Comparison of ENCODE assay signal across 23 cellular contexts in the genomic region with DNA sequence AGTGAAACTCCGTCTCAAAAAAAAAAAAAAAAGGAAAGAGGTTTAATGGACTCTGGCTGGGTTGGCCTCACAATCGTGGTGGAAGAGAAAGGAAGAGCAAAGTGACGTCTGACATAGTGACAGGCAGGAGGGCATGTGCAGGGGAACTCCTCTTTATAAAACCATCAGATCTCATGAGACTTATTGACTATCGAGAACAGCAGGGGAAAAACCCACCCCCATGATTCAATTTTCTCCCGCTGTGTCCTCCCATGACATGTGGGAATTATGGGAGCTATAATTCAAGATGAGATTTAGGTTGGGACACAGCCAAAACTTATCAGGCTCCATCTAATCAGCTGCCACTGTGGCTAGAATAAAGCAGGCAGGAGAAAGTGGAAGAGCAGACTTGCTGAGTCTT.
DNase-seq lines count a peak whose midpoint lies in the region; ATAC-seq, FAIRE-seq and TF ChIP-seq lines count a peak whose summit lies in the region.
"Had no signal": no experiment of that assay in that cellular context is flagged by ENCODE, and none has a peak within 500 bp of the region (broad histone marks: within the 10 kb centered on the region; RNA-seq: fewer than 3 reads in every experiment).

No MANE protein-coding gene starts in this region.

- H3K27me3 ChIP-seq in K562 (ENCODE audit: control insufficient read depth in 2 of 2, insufficient read depth in 2 of 2, low read length in 2 of 2) (no peaks in the 10 kb centered on the region), mesenchymal stem cell (ENCODE audit: control insufficient read depth in 1 of 2, insufficient read depth in 1 of 2, low read length in 2 of 2) (no peaks in the 10 kb centered on the region), ascending aorta (no peaks in the 10 kb centered on the region)

- H2BK120ac ChIP-seq in mesenchymal stem cell (ENCODE audit: low read depth, low read length), result no peak overlapping the region

- no peaks in the 10 kb centered on the region for H3K27me3 Mint-ChIP-seq in activated CD4-positive, alpha-beta T cell treated with anti-CD3 and anti-CD28 coated beads, Interleukin-2, amount 10 ng/mL, durations not matched to agents 7 days and 5 days
- H3K27me3 Mint-ChIP-seq: CD8-positive, alpha-beta memory T cell had no signal

- no peak overlapping the region for H3K18ac ChIP-seq in mesenchymal stem cell (ENCODE audit: low read depth in 1 of 2, low read length in 2 of 2)

- H4K91ac ChIP-seq in mesenchymal stem cell (ENCODE audit: low read length), result no peak overlapping the region

- H3K23ac ChIP-seq in mesenchymal stem cell (ENCODE audit: low read length in 2 of 2), result no peak overlapping the region

- no peak overlapping the region for H2BK5ac ChIP-seq in mesenchymal stem cell (ENCODE audit: low read depth, low read length, poor library complexity, severe bottlenecking)

- BruUV-seq in K562 (replicated peaks; lab: Mats Ljungman, UMichigan), result no TSS peak

- TF ChIP-seq EP300 in K562 (IDR thresholded peaks at IDR 0.05; ENCODE audit: low read length), result no peak

- no peak overlapping the region for H3K14ac ChIP-seq in mesenchymal stem cell (ENCODE audit: low read length in 2 of 2)

- no peaks in the 10 kb centered on the region for H3K4me1 ChIP-seq in K562 (replicated peaks in 1 of 2; ENCODE audit: control insufficient read depth in 2 of 2, insufficient read depth in 2 of 2, low read length in 2 of 2)
- no peaks in the 10 kb centered on the region for H3K4me1 ChIP-seq in mesenchymal stem cell (ENCODE audit: control insufficient read depth, insufficient read depth, low read depth, low read length)
- no peaks in the 10 kb centered on the region for H3K4me1 ChIP-seq in ascending aorta
- H3K4me1 ChIP-seq: A549 had no signal

- no peak overlapping the region for H4K8ac ChIP-seq in mesenchymal stem cell (ENCODE audit: low read length)

- H3K36me3 ChIP-seq in K562 (ENCODE audit: control insufficient read depth, insufficient read depth, low read length), result no peaks in the 10 kb centered on the region
- H3K36me3 ChIP-seq in mesenchymal stem cell (ENCODE audit: control insufficient read depth in 1 of 2, insufficient read depth in 2 of 2, low read depth in 1 of 2, low read length in 2 of 2), result no peaks in the 10 kb centered on the region
- H3K36me3 ChIP-seq in ascending aorta, result no peaks in the 10 kb centered on the region
- H3K36me3 ChIP-seq: HAP-1 had no signal

- POLR2A ChIA-PET in activated CD4-positive, alpha-beta T cell treated with anti-CD3 and anti-CD28 coated beads, Interleukin-2, amount 10 ng/mL, durations not matched to agents 7 days and 5 days (lab: Charles Lee), result no interaction called here
- POLR2A ChIA-PET in HEK293T (lab: Yijun Ruan, JAX) (no interaction called here), K562 (lab: Yijun Ruan, JAX) (no interaction called here)

- no peak for TF ChIP-seq POLR2A in K562 (conservative IDR thresholded peaks at IDR 0.05)

- no peak for ATAC-seq in K562
- ATAC-seq: A549 had no signal

- no peak overlapping the region for H2AK5ac ChIP-seq in mesenchymal stem cell (ENCODE audit: low read length, severe bottlenecking)

- H3K4ac ChIP-seq in mesenchymal stem cell (ENCODE audit: low read depth in 1 of 2, low read length in 2 of 2), result no peak overlapping the region

- H2BK12ac ChIP-seq in mesenchymal stem cell (ENCODE audit: low read length in 2 of 2), result no peak overlapping the region

- H3K9me3 Mint-ChIP-seq in activated CD4-positive, alpha-beta T cell treated with anti-CD3 and anti-CD28 coated beads, Interleukin-2, amount 10 ng/mL, durations not matched to agents 7 days and 5 days, result no peaks in the 10 kb centered on the region
- H3K9me3 Mint-ChIP-seq: CD14-positive monocyte had no signal

- H3K4me3 ChIP-seq in K562 (no peak overlapping the region), mesenchymal stem cell (ENCODE audit: insufficient read depth in 1 of 2, low read depth in 1 of 2, low read length in 2 of 2) (no peak overlapping the region), ascending aorta (no peak overlapping the region)
- H3K4me3 ChIP-seq: A549, HAP-1 had no signal

- no peaks in the 10 kb centered on the region for H3K79me1 ChIP-seq in mesenchymal stem cell (replicated peaks; ENCODE audit: low read length, poor library complexity, severe bottlenecking)

- H3K4me2 ChIP-seq in K562 (ENCODE audit: insufficient read depth, low read length), result no peak overlapping the region
- H3K4me2 ChIP-seq in mesenchymal stem cell (ENCODE audit: low read length, poor library complexity, severe bottlenecking), result no peak overlapping the region
- H3K4me2 ChIP-seq: A549, KMS-11 had no signal

- in situ Hi-C loops in K562 (cut with MboI), result loop anchor here (10.0 kb wide), 2 partner anchors 338 to 578 kb away; no protein-coding TSS in a partner anchor

- H3K9me3 ChIP-seq in K562 (replicated peaks; ENCODE audit: control insufficient read depth, insufficient read depth, low read depth, low read length), result no peaks in the 10 kb centered on the region
- no peaks in the 10 kb centered on the region for H3K9me3 ChIP-seq in mesenchymal stem cell (ENCODE audit: control insufficient read depth, low read length)
- no peaks in the 10 kb centered on the region for H3K9me3 ChIP-seq in ascending aorta
- H3K9me3 ChIP-seq: A549, HAP-1 had no signal

- no peaks in the 10 kb centered on the region for H3K9me1 ChIP-seq in K562 (ENCODE audit: control insufficient read depth, insufficient read depth, low read length)

- H3K27ac ChIP-seq in K562 (ENCODE audit: extremely low read depth, low read depth, low read length) (no peak overlapping the region), mesenchymal stem cell (ENCODE audit: low read length, poor library complexity, severe bottlenecking) (no peak overlapping the region), ascending aorta (no peak overlapping the region)
- H3K27ac ChIP-seq: A549, KMS-11 had no signal

- DNase-seq in activated CD4-positive, alpha-beta T cell treated with anti-CD3 and anti-CD28 coated beads, Interleukin-2, amount 10 ng/mL, durations not matched to agents 7 days and 5 days, result no peak
- no peak for DNase-seq in activated CD4-positive, alpha-beta T cell treated with anti-CD3 and anti-CD28 coated beads for 48 hours
- DNase-seq in HEK293T (ENCODE audit: extremely low spot score) (no peak), K562 (ENCODE audit: extremely low read depth in 1 of 4, low spot score in 3 of 4) (no peak), mesenchymal stem cell (no peak), ascending aorta (ENCODE audit: low spot score in 2 of 2) (no peak)
- no peak for DNase-seq in stimulated activated CD4-positive, alpha-beta T cell treated with anti-CD3 and anti-CD28 coated beads, Interleukin-15, amount 100 ng/mL, for 24 hours
- DNase-seq: CD8-positive, alpha-beta memory T cell; DMS153; DND-41; GOT3; NCI-H1048; NCI-H1417; NCI-H1694; NCI-H2029 treated with DMSO at 0.1 percent for 48 hours; NCI-H446 treated with DMSO at 0.1 percent for 48 hours; NCI-H526; SIG-M5 had no signal

- no peak overlapping the region for H3K4me3 Mint-ChIP-seq in activated CD4-positive, alpha-beta T cell treated with anti-CD3 and anti-CD28 coated beads, Interleukin-2, amount 10 ng/mL, durations not matched to agents 7 days and 5 days
- H3K4me3 Mint-ChIP-seq: CD14-positive monocyte; CD8-positive, alpha-beta memory T cell had no signal

- H3K9ac ChIP-seq in K562 (ENCODE audit: insufficient read depth in 1 of 2, low read depth in 2 of 2, low read length in 2 of 2) (no peak overlapping the region), mesenchymal stem cell (ENCODE audit: low read length) (no peak overlapping the region)
- H3K9ac ChIP-seq: KMS-11 had no signal

- peak overlapping the region; percentile 57 for H3K27ac Mint-ChIP-seq in activated CD4-positive, alpha-beta T cell treated with anti-CD3 and anti-CD28 coated beads, Interleukin-2, amount 10 ng/mL, durations not matched to agents 7 days and 5 days
- H3K27ac Mint-ChIP-seq: CD14-positive monocyte; CD8-positive, alpha-beta memory T cell had no signal

- H3K36me3 Mint-ChIP-seq in activated CD4-positive, alpha-beta T cell treated with anti-CD3 and anti-CD28 coated beads, Interleukin-2, amount 10 ng/mL, durations not matched to agents 7 days and 5 days (ENCODE audit: low read depth), result no peaks in the 10 kb centered on the region
- H3K36me3 Mint-ChIP-seq: CD14-positive monocyte; CD8-positive, alpha-beta memory T cell had no signal

- H4K20me1 ChIP-seq in K562 (replicated peaks; ENCODE audit: control insufficient read depth, insufficient read depth, low read length), result no peaks in the 10 kb centered on the region

- TF ChIP-seq RAD21 in K562 (CRISPR knock-in tag; conservative IDR thresholded peaks at IDR 0.05 in 1 of 2, IDR thresholded peaks at IDR 0.05 in 1 of 2), result no peak

- CTCF ChIA-PET in activated CD4-positive, alpha-beta T cell treated with anti-CD3 and anti-CD28 coated beads, Interleukin-2, amount 10 ng/mL, durations not matched to agents 7 days and 5 days (lab: Charles Lee), result no interaction called here
- CTCF ChIA-PET in HEK293T (lab: Yijun Ruan, JAX) (no interaction called here), K562 (lab: Yijun Ruan, JAX; ENCODE audit: low intra/inter-chr PET ratio) (no interaction called here)

- no peak overlapping the region for H2BK15ac ChIP-seq in mesenchymal stem cell (ENCODE audit: low read depth, poor library complexity, severe bottlenecking)

- no peak overlapping the region for H2AFZ ChIP-seq in K562 (ENCODE audit: low read depth, low read length)
- H2AFZ ChIP-seq in mesenchymal stem cell (ENCODE audit: low read depth, low read length), result no peak overlapping the region

- WGBS in K562 (ENCODE audit: insufficient coverage, low coverage, missing lambda C conversion rate), result 18% methylated on average over 3 of the region's 5 CpGs
- WGBS in mesenchymal stem cell, result 93% methylated on average over 2 of the region's 5 CpGs

- no peaks in the 10 kb centered on the region for H3K4me1 Mint-ChIP-seq in activated CD4-positive, alpha-beta T cell treated with anti-CD3 and anti-CD28 coated beads, Interleukin-2, amount 10 ng/mL, durations not matched to agents 7 days and 5 days
- H3K4me1 Mint-ChIP-seq: CD14-positive monocyte; CD8-positive, alpha-beta memory T cell had no signal

- no peaks in the 10 kb centered on the region for H3K79me2 ChIP-seq in K562 (ENCODE audit: control insufficient read depth, insufficient read depth, low read length)

- FAIRE-seq in K562 (lab: Jason Lieb, UNC), result no peak
- FAIRE-seq: A549, RCC 7860 had no signal

- intact Hi-C loops in K562 (cut with micrococcal nuclease) (no loop called here), ascending aorta (cut with DNase I) (no loop called here)

- no peak for TF ChIP-seq CTCF in K562 (IDR thresholded peaks at IDR 0.05 in 2 of 3, conservative IDR thresholded peaks at IDR 0.05 in 1 of 3; ENCODE audit: insufficient read depth in 2 of 3, low read depth in 1 of 3, low read length in 3 of 3)
- no peak for TF ChIP-seq CTCF in ascending aorta (IDR thresholded peaks at IDR 0.05)
